In genomic region chr15:76193934-76194333, GRCh38 we compare ENCODE assay signal across 1 cellular context.
TF ChIP-seq lines count a peak whose summit lies in the region.

No MANE protein-coding gene starts in this region.

TF ChIP-seq in IMR-90, 13 proteins besides CTCF, POLR2A, EP300 and RAD21 (continued from another document):
- TF ChIP-seq FOS (IDR thresholded peaks at IDR 0.05; ENCODE audit: low read depth, low read length) = no peak
- TF ChIP-seq BHLHE40 (IDR thresholded peaks at IDR 0.05; ENCODE audit: low read depth, low read length) = no peak
- TF ChIP-seq NFE2L2 (IDR thresholded peaks at IDR 0.05; ENCODE audit: low read depth, low read length) = no peak
- TF ChIP-seq MAZ (IDR thresholded peaks at IDR 0.05; ENCODE audit: borderline replicate concordance, low read depth, low read length) = no peak
- TF ChIP-seq, protein P1, sequence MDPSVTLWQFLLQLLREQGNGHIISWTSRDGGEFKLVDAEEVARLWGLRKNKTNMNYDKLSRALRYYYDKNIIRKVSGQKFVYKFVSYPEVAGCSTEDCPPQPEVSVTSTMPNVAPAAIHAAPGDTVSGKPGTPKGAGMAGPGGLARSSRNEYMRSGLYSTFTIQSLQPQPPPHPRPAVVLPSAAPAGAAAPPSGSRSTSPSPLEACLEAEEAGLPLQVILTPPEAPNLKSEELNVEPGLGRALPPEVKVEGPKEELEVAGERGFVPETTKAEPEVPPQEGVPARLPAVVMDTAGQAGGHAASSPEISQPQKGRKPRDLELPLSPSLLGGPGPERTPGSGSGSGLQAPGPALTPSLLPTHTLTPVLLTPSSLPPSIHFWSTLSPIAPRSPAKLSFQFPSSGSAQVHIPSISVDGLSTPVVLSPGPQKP (IDR thresholded peaks at IDR 0.05; ENCODE audit: borderline replicate concordance, low read depth, low read length) = no peak
- TF ChIP-seq RFX5 (IDR thresholded peaks at IDR 0.05; ENCODE audit: low read depth, low read length) = no peak
